9 cellular contexts compared by ENCODE assay signal in genomic region chr14:105486974-105487448, GRCh38. TPM values are rescaled to one million over a fixed set of nuclear protein-coding genes. Genes with fewer than 3 reads are reported as not detected.
DNase-seq lines count a peak whose midpoint lies in the region; ATAC-seq and TF ChIP-seq lines count a peak whose summit lies in the region.
"Had no signal": no experiment of that assay in that cellular context is flagged by ENCODE, and none has a peak within 500 bp of the region (broad histone marks: within the 10 kb centered on the region; RNA-seq: fewer than 3 reads in every experiment).

No MANE protein-coding gene starts in this region.

- ATAC-seq in lower lobe of right lung (no peak), HG02571 (IDR thresholded peaks at IDR 0.05; ENCODE audit: unreplicated experiment) (no peak), HG03095 (IDR thresholded peaks at IDR 0.05; ENCODE audit: unreplicated experiment) (no peak), GM21528 (IDR thresholded peaks at IDR 0.05; ENCODE audit: low FRiP score, unreplicated experiment) (no peak)

- no peaks in the 10 kb centered on the region for H3K27me3 ChIP-seq in MG63
- no peaks in the 10 kb centered on the region for H3K27me3 ChIP-seq in lower lobe of right lung (ENCODE audit: low read depth)
- H3K27me3 ChIP-seq in tibial artery: no peaks in the 10 kb centered on the region

- no peaks in the 10 kb centered on the region for H3K9me3 Mint-ChIP-seq in activated naive CD4-positive, alpha-beta T cell treated with anti-CD3 and anti-CD28 coated beads, Interleukin-2, amount 50 U/mL, for 24 hours

- intact Hi-C loops in lower lobe of right lung (cut with DNase I) (no loop called here), tibial artery (cut with DNase I; ENCODE audit: low total_unique reads) (no loop called here)

- H3K9me3 ChIP-seq in MG63: no peaks in the 10 kb centered on the region
- no peaks in the 10 kb centered on the region for H3K9me3 ChIP-seq in lower lobe of right lung
- H3K9me3 ChIP-seq in tibial artery: no peaks in the 10 kb centered on the region

- no peak for DNase-seq in AG04449 (ENCODE audit: low read depth, low spot score)
- peak; percentile 32 for DNase-seq in MG63
- peak; percentile 81 for DNase-seq in lower lobe of right lung
- peak; percentile 75 to 95 for DNase-seq in tibial artery

- H3K27ac Mint-ChIP-seq in activated naive CD4-positive, alpha-beta T cell treated with anti-CD3 and anti-CD28 coated beads, Interleukin-2, amount 50 U/mL, for 24 hours: no peak overlapping the region

- H3K4me1 ChIP-seq in lower lobe of right lung: peaks cover 79% of the 10 kb centered on the region
- H3K4me1 ChIP-seq in tibial artery: peaks cover 21 to 91% (median 81%) of the 10 kb centered on the region in 4 donors

- no peaks in the 10 kb centered on the region for H3K27me3 Mint-ChIP-seq in activated naive CD4-positive, alpha-beta T cell treated with anti-CD3 and anti-CD28 coated beads, Interleukin-2, amount 50 U/mL, for 24 hours

- POLR2A ChIA-PET in AG04449 (lab: Yijun Ruan, JAX): no interaction called here

- CTCF ChIA-PET in AG04449 (lab: Yijun Ruan, JAX): interaction anchor here (1.0 to 1.5 kb wide), 3 partner anchors 42 to 124 kb away, joined by 3 to 4 read pairs (median 3); no protein-coding TSS in a partner anchor

- peaks cover 60% of the 10 kb centered on the region for H3K4me1 Mint-ChIP-seq in activated naive CD4-positive, alpha-beta T cell treated with anti-CD3 and anti-CD28 coated beads, Interleukin-2, amount 50 U/mL, for 24 hours

- peaks cover 3% of the 10 kb centered on the region for H3K36me3 ChIP-seq in MG63
- H3K36me3 ChIP-seq in lower lobe of right lung: no peaks in the 10 kb centered on the region
- no peaks in the 10 kb centered on the region for H3K36me3 ChIP-seq in tibial artery

- H3K4me3 ChIP-seq in AG04449 (ENCODE audit: low read depth, low read length): peak overlapping the region; percentile 20
- H3K4me3 ChIP-seq in MG63: peak overlapping the region; percentile 26
- peak overlapping the region; percentile 83 for H3K4me3 ChIP-seq in lower lobe of right lung
- H3K4me3 ChIP-seq in tibial artery: peak overlapping the region; percentile 63 to 65

- peak overlapping the region; percentile 99 for H3K27ac ChIP-seq in lower lobe of right lung
- peak overlapping the region; percentile 97 to 98 for H3K27ac ChIP-seq in tibial artery

- peak overlapping the region; percentile 76 for H3K4me3 Mint-ChIP-seq in activated naive CD4-positive, alpha-beta T cell treated with anti-CD3 and anti-CD28 coated beads, Interleukin-2, amount 50 U/mL, for 24 hours

- TF ChIP-seq CTCF in AG04449 (IDR thresholded peaks at IDR 0.05; ENCODE audit: insufficient read depth, low read length, missing control alignments) (no peak), lower lobe of right lung (IDR thresholded peaks at IDR 0.05) (no peak), tibial artery (IDR thresholded peaks at IDR 0.05) (no peak)

- H3K36me3 Mint-ChIP-seq in activated naive CD4-positive, alpha-beta T cell treated with anti-CD3 and anti-CD28 coated beads, Interleukin-2, amount 50 U/mL, for 24 hours: no peaks in the 10 kb centered on the region

RNA-seq across cellular contexts. Expression of gene CRIP1, which starts 0.3 kb away (rescaled TPM):
- 17.3 TPM in 1 of 2 replicates, not detected in the other for total RNA-seq in MG63 (2014; rRNA removed; shearing (Covaris generic); ENCODE audit: low replicate concordance)
- 237 TPM for total RNA-seq in lower lobe of right lung
- total RNA-seq: bronchial epithelial cell had no signal

RNA-seq across cellular contexts. Expression of gene TEDC1, which starts 4.0 kb away (rescaled TPM):
- 29.3 and 58.1 TPM in 2 replicates for total RNA-seq in MG63 (2014; rRNA removed; shearing (Covaris generic); ENCODE audit: low replicate concordance)
- total RNA-seq in lower lobe of right lung: 10.6 TPM

RNA-seq across cellular contexts. Expression of gene CRIP2, which starts 12.4 kb away (rescaled TPM):
- total RNA-seq in MG63 (2014; rRNA removed; shearing (Covaris generic); ENCODE audit: low replicate concordance): 129 and 270 TPM in 2 replicates
- 143 TPM for total RNA-seq in lower lobe of right lung

RNA-seq across cellular contexts. Expression of gene TMEM121, which starts 39.4 kb away (rescaled TPM):
- total RNA-seq in MG63 (2014; rRNA removed; shearing (Covaris generic); ENCODE audit: low replicate concordance): 7.1 and 17.0 TPM in 2 replicates
- total RNA-seq in lower lobe of right lung: 3.0 TPM

Comparison
In these comparisons a context has a peak if more than half of its experiments do, and no peak if none do; other contexts are left out.
1. H3K4me3 ChIP-seq: peak in every context shown above with its lines; median percentile 83 in lower lobe of right lung; 64 in tibial artery; 26 in MG63; 20 in AG04449.
2. RNA of gene CRIP1, which starts 0.3 kb away (total RNA-seq): 237 TPM in lower lobe of right lung (single experiment); 17.3 TPM in MG63; every median in the first group is over 10 times any median in the second.